ENCODE assay signal across 1 cellular context in the genomic region with DNA sequence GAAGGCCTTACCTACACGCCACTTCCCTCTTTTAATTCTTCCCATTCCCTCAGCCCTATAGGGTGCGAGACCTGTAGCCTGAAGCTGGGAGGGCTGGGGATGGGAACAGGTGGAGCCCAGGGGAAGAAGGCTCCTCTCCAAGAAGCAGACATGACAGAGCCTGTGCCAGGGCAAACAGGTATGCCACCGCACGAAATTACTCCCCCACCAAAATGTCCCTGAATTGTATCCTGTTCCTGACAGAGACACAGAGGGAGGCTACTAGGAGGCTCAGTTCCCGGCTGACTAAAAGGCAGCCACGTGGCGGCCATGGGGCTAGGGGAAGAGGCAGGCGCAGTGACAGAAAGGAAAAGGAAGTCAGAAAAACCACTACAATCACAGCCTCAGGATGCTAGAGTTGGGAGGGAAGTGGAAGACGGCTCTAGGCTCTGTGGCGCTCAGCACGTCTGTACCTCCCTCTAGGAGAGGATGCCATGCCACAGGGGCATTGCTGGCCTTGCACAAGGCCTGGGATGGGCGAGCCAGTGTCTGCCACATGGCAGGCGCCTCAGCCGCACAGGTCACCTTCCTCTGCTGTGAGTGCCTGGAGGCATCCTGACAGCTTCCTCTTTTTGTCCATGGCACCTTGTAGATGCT.
TF ChIP-seq lines count a peak whose summit lies in the region.

No MANE protein-coding gene starts in this region.

TF ChIP-seq in K562, 482 proteins besides CTCF, POLR2A, EP300 and RAD21:
- TF ChIP-seq WHSC1 (IDR thresholded peaks at IDR 0.05; ENCODE audit: low read length) (no peak), ZEB2 (IDR thresholded peaks at IDR 0.05) (no peak), SPI1 (IDR thresholded peaks at IDR 0.05; ENCODE audit: borderline replicate concordance, low read depth, low read length) (peak; percentile 45; the same call in 1 of the 2 replicates), HMGN3 (IDR thresholded peaks at IDR 0.05; ENCODE audit: borderline replicate concordance, extremely low read depth, insufficient read length, low read depth, low read length) (no peak), ZSCAN29 (IDR thresholded peaks at IDR 0.05) (no peak), NRF1 (conservative IDR thresholded peaks at IDR 0.05 in 1 of 2, IDR thresholded peaks at IDR 0.05 in 1 of 2) (no peak), ZKSCAN3 (CRISPR knock-in tag; IDR thresholded peaks at IDR 0.05) (no peak), ZC3H4 (CRISPR knock-in tag; IDR thresholded peaks at IDR 0.05; ENCODE audit: borderline replicate concordance) (no peak), TSC22D4 (tag; IDR thresholded peaks at IDR 0.05) (no peak), ZBTB8A (IDR thresholded peaks at IDR 0.05; ENCODE audit: partially characterized antibody) (no peak), ZNF717 (CRISPR knock-in tag; IDR thresholded peaks at IDR 0.05) (no peak)
- TF ChIP-seq, protein P1, sequence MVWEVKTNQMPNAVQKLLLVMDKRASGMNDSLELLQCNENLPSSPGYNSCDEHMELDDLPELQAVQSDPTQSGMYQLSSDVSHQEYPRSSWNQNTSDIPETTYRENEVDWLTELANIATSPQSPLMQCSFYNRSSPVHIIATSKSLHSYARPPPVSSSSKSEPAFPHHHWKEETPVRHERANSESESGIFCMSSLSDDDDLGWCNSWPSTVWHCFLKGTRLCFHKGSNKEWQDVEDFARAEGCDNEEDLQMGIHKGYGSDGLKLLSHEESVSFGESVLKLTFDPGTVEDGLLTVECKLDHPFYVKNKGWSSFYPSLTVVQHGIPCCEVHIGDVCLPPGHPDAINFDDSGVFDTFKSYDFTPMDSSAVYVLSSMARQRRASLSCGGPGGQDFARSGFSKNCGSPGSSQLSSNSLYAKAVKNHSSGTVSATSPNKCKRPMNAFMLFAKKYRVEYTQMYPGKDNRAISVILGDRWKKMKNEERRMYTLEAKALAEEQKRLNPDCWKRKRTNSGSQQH (CRISPR knock-in tag; IDR thresholded peaks at IDR 0.05): no peak
- TF ChIP-seq, protein P2, sequence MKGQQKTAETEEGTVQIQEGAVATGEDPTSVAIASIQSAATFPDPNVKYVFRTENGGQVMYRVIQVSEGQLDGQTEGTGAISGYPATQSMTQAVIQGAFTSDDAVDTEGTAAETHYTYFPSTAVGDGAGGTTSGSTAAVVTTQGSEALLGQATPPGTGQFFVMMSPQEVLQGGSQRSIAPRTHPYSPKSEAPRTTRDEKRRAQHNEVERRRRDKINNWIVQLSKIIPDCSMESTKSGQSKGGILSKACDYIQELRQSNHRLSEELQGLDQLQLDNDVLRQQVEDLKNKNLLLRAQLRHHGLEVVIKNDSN (CRISPR knock-in tag; IDR thresholded peaks at IDR 0.05): no peak; the same call in 1 of the 2 replicates
- TF ChIP-seq, protein P3, sequence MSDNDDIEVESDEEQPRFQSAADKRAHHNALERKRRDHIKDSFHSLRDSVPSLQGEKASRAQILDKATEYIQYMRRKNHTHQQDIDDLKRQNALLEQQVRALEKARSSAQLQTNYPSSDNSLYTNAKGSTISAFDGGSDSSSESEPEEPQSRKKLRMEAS (CRISPR knock-in tag; IDR thresholded peaks at IDR 0.05): peak; percentile 61
- TF ChIP-seq, protein P4, sequence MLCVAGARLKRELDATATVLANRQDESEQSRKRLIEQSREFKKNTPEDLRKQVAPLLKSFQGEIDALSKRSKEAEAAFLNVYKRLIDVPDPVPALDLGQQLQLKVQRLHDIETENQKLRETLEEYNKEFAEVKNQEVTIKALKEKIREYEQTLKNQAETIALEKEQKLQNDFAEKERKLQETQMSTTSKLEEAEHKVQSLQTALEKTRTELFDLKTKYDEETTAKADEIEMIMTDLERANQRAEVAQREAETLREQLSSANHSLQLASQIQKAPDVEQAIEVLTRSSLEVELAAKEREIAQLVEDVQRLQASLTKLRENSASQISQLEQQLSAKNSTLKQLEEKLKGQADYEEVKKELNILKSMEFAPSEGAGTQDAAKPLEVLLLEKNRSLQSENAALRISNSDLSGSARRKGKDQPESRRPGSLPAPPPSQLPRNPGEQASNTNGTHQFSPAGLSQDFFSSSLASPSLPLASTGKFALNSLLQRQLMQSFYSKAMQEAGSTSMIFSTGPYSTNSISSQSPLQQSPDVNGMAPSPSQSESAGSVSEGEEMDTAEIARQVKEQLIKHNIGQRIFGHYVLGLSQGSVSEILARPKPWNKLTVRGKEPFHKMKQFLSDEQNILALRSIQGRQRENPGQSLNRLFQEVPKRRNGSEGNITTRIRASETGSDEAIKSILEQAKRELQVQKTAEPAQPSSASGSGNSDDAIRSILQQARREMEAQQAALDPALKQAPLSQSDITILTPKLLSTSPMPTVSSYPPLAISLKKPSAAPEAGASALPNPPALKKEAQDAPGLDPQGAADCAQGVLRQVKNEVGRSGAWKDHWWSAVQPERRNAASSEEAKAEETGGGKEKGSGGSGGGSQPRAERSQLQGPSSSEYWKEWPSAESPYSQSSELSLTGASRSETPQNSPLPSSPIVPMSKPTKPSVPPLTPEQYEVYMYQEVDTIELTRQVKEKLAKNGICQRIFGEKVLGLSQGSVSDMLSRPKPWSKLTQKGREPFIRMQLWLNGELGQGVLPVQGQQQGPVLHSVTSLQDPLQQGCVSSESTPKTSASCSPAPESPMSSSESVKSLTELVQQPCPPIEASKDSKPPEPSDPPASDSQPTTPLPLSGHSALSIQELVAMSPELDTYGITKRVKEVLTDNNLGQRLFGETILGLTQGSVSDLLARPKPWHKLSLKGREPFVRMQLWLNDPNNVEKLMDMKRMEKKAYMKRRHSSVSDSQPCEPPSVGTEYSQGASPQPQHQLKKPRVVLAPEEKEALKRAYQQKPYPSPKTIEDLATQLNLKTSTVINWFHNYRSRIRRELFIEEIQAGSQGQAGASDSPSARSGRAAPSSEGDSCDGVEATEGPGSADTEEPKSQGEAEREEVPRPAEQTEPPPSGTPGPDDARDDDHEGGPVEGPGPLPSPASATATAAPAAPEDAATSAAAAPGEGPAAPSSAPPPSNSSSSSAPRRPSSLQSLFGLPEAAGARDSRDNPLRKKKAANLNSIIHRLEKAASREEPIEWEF (CRISPR knock-in tag; IDR thresholded peaks at IDR 0.05): no peak
